25 cellular contexts compared by ENCODE assay signal in the genomic region with DNA sequence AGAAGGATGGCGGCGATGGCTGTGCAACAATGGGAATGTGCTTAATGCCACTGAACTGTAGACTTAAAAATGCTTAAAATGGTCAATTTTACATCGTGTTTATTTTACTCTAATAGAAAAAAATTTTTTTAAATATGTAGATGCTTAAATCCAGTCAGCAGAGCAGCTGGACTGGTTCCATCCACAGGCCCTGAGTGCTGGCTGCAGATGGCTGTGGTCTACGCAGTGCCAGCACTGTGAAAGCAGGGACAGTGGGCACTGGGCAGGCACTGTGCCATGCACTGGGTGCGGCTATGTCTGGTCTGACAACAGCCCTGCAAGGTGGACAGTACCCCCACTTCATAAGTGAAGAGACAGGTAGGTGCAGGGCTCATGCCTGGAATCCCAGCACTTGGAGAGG.
A peak's percentile ranks its signal among the peaks of the same experiment; 100 is the strongest.
DNase-seq lines count a peak whose midpoint lies in the region; ATAC-seq, FAIRE-seq and TF ChIP-seq lines count a peak whose summit lies in the region.
"Had no signal": no experiment of that assay in that cellular context is flagged by ENCODE, and none has a peak within 500 bp of the region (broad histone marks: within the 10 kb centered on the region; RNA-seq: fewer than 3 reads in every experiment).

No MANE protein-coding gene starts in this region.

- DNase-seq in Right ventricle myocardium superior = peak; percentile 25
- no peak for DNase-seq in heart right ventricle
- DNase-seq in AG04450 (ENCODE audit: low read depth, low spot score) = no peak
- DNase-seq in chondrocyte (ENCODE audit: low spot score) = peak; percentile 36
- peak; percentile 38 for DNase-seq in kidney
- no peak for DNase-seq in activated CD4-positive, alpha-beta T cell treated with anti-CD3 and anti-CD28 coated beads, Interleukin-2, amount 10 ng/mL, durations not matched to agents 7 days and 5 days
- no peak for DNase-seq in activated CD4-positive, alpha-beta T cell treated with anti-CD3 and anti-CD28 coated beads for 4 hours
- DNase-seq in SW480 (ENCODE audit: low spot score) = no peak
- DNase-seq: AML-193; BE2C; CD4-positive, alpha-beta T cell; DMS 273 treated with DMSO at 0.1 percent for 48 hours; DMS79; GDM1; H9 had no signal

- H3K4me3 Mint-ChIP-seq in chondrocyte (ENCODE audit: unreplicated experiment) = no peak overlapping the region
- no peak overlapping the region for H3K4me3 Mint-ChIP-seq in activated CD4-positive, alpha-beta T cell treated with anti-CD3 and anti-CD28 coated beads, Interleukin-2, amount 10 ng/mL, durations not matched to agents 7 days and 5 days
- H3K4me3 Mint-ChIP-seq: CD14-positive monocyte; CD4-positive, alpha-beta T cell; CD8-positive, alpha-beta memory T cell; H9 had no signal

- H3K27ac ChIP-seq in heart right ventricle (no peak overlapping the region), AG04450 (ENCODE audit: low read depth, low read length) (peak overlapping the region; percentile 39), kidney (ENCODE audit: low read depth in 2 of 2, low read length in 2 of 2) (no peak overlapping the region)
- H3K27ac ChIP-seq: 22Rv1; BLaER1 treated with 17β-estradiol and CSF1 and Interleukin-3, amounts not matched to agents 10 nM and 100 nM; GM23248 had no signal

- no peaks in the 10 kb centered on the region for H3K27me3 ChIP-seq in heart right ventricle
- H3K27me3 ChIP-seq in AG04450 (ENCODE audit: control insufficient read depth, insufficient read depth, low read length) = no peaks in the 10 kb centered on the region
- H3K27me3 ChIP-seq: BE2C had no signal

- intact Hi-C loops in Right ventricle myocardium superior (cut with DNase I) = no loop called here
- intact Hi-C loops in heart right ventricle (cut with DNase I) = loop anchor here in 5 of 10 donors (5.0 kb wide), 3 partner anchors 33 to 223 kb away; no protein-coding TSS in a partner anchor
- intact Hi-C loops in kidney (cut with DNase I) = no loop called here

- no peak overlapping the region for H3K4me3 ChIP-seq in heart right ventricle
- H3K4me3 ChIP-seq in AG04450 (ENCODE audit: low read depth, low read length) = no peak overlapping the region
- H3K4me3 ChIP-seq in kidney (ENCODE audit: low read length in 2 of 2) = no peak overlapping the region
- H3K4me3 ChIP-seq: BLaER1 treated with 17β-estradiol and CSF1 and Interleukin-3, amounts not matched to agents 10 nM and 100 nM; GM12878; GM23248 had no signal

- peaks cover 0 to 84% (median 4%) of the 10 kb centered on the region in 9 donors for H3K36me3 ChIP-seq in heart right ventricle
- no peaks in the 10 kb centered on the region for H3K36me3 ChIP-seq in kidney (ENCODE audit: control insufficient read depth in 1 of 2, insufficient read depth in 2 of 2, low read length in 2 of 2)

- POLR2A ChIA-PET in AG04450 (lab: Yijun Ruan, JAX) = no interaction called here
- POLR2A ChIA-PET in activated CD4-positive, alpha-beta T cell treated with anti-CD3 and anti-CD28 coated beads, Interleukin-2, amount 10 ng/mL, durations not matched to agents 7 days and 5 days (lab: Charles Lee) = no interaction called here

- no peak overlapping the region for H3K9ac ChIP-seq in kidney (ENCODE audit: low read length in 2 of 2)
- H3K9ac ChIP-seq: BLaER1 treated with 17β-estradiol and CSF1 and Interleukin-3, amounts not matched to agents 10 nM and 100 nM; GM23248 had no signal

- peaks cover 8% of the 10 kb centered on the region for H3K4me1 Mint-ChIP-seq in chondrocyte (ENCODE audit: low read depth)
- peaks cover 11% of the 10 kb centered on the region for H3K4me1 Mint-ChIP-seq in activated CD4-positive, alpha-beta T cell treated with anti-CD3 and anti-CD28 coated beads, Interleukin-2, amount 10 ng/mL, durations not matched to agents 7 days and 5 days

- CTCF ChIA-PET in AG04450 (lab: Charles Lee) = no interaction called here
- CTCF ChIA-PET in activated CD4-positive, alpha-beta T cell treated with anti-CD3 and anti-CD28 coated beads, Interleukin-2, amount 10 ng/mL, durations not matched to agents 7 days and 5 days (lab: Charles Lee) = no interaction called here

- no peak for ATAC-seq in Right ventricle myocardium superior (ENCODE audit: poor library complexity)
- ATAC-seq in heart right ventricle = no peak
- ATAC-seq: GM12878, HCT116 had no signal

- H3K9me3 ChIP-seq in heart right ventricle = no peaks in the 10 kb centered on the region
- H3K9me3 ChIP-seq in AG04450 (ENCODE audit: control insufficient read depth, insufficient read depth, low read length) = no peaks in the 10 kb centered on the region
- no peaks in the 10 kb centered on the region for H3K9me3 ChIP-seq in kidney (ENCODE audit: control insufficient read depth in 1 of 2, low read length in 2 of 2)
- H3K9me3 ChIP-seq: BE2C; BLaER1 treated with 17β-estradiol and CSF1 and Interleukin-3, amounts not matched to agents 10 nM and 100 nM had no signal

- peak overlapping the region; percentile 57 for H3K27ac Mint-ChIP-seq in chondrocyte (ENCODE audit: unreplicated experiment)
- H3K27ac Mint-ChIP-seq in activated CD4-positive, alpha-beta T cell treated with anti-CD3 and anti-CD28 coated beads, Interleukin-2, amount 10 ng/mL, durations not matched to agents 7 days and 5 days = no peak overlapping the region
- H3K27ac Mint-ChIP-seq: CD4-positive, alpha-beta T cell had no signal

- TF ChIP-seq CTCF in heart right ventricle (IDR thresholded peaks at IDR 0.05) (no peak), AG04450 (IDR thresholded peaks at IDR 0.05; ENCODE audit: low read depth, low read length) (no peak), chondrocyte (IDR thresholded peaks at IDR 0.05) (no peak), kidney (IDR thresholded peaks at IDR 0.05; ENCODE audit: borderline replicate concordance, extremely low read depth, insufficient read depth) (no peak)

- FAIRE-seq in kidney (lab: Jason Lieb, UNC) = no peak
- FAIRE-seq: A204.1, D721Med, GM12878, GM19239 had no signal

- WGBS in heart right ventricle, 2 donors = 93 to 96% methylated on average over 5 of the region's 5 CpGs

- H3K36me3 Mint-ChIP-seq in chondrocyte (ENCODE audit: low read depth) = peaks cover 34% of the 10 kb centered on the region
- H3K36me3 Mint-ChIP-seq in activated CD4-positive, alpha-beta T cell treated with anti-CD3 and anti-CD28 coated beads, Interleukin-2, amount 10 ng/mL, durations not matched to agents 7 days and 5 days (ENCODE audit: low read depth) = no peaks in the 10 kb centered on the region

- no peaks in the 10 kb centered on the region for H3K27me3 Mint-ChIP-seq in chondrocyte (ENCODE audit: low read depth)
- no peaks in the 10 kb centered on the region for H3K27me3 Mint-ChIP-seq in activated CD4-positive, alpha-beta T cell treated with anti-CD3 and anti-CD28 coated beads, Interleukin-2, amount 10 ng/mL, durations not matched to agents 7 days and 5 days
- H3K27me3 Mint-ChIP-seq: CD4-positive, alpha-beta T cell; CD8-positive, alpha-beta memory T cell had no signal

- H3K4me1 ChIP-seq in heart right ventricle (peaks cover 0 to 8% (median 0%) of the 10 kb centered on the region in 9 donors), kidney (ENCODE audit: control insufficient read depth in 1 of 2, insufficient read depth in 1 of 2, low read depth in 1 of 2, low read length in 2 of 2) (peaks cover 0 to 5% of the 10 kb centered on the region in 2 donors)
- H3K4me1 ChIP-seq: BE2C had no signal

- H3K9me3 Mint-ChIP-seq in chondrocyte (ENCODE audit: low read depth) = no peaks in the 10 kb centered on the region
- no peaks in the 10 kb centered on the region for H3K9me3 Mint-ChIP-seq in activated CD4-positive, alpha-beta T cell treated with anti-CD3 and anti-CD28 coated beads, Interleukin-2, amount 10 ng/mL, durations not matched to agents 7 days and 5 days
- H3K9me3 Mint-ChIP-seq: CD4-positive, alpha-beta T cell; CD8-positive, alpha-beta memory T cell; H9 had no signal

Comparison
In these comparisons a context has a peak if more than half of its experiments do, and no peak if none do; other contexts are left out.
1. DNase-seq: peak in Right ventricle myocardium superior (single experiment), chondrocyte (single experiment) and kidney (single experiment); none in heart right ventricle (0 of 2), AG04450 (single experiment), activated CD4-positive, alpha-beta T cell treated with anti-CD3 and anti-CD28 coated beads, Interleukin-2, amount 10 ng/mL, durations not matched to agents 7 days and 5 days (single experiment), activated CD4-positive, alpha-beta T cell treated with anti-CD3 and anti-CD28 coated beads for 4 hours (0 of 2) and SW480 (single experiment).